ENCODE assay signal across 8 cellular contexts in genomic region chr5:154858251-154858971, GRCh38. TPM values are rescaled to one million over a fixed set of nuclear protein-coding genes. Genes with fewer than 3 reads are reported as not detected.
DNase-seq lines count a peak whose midpoint lies in the region; ATAC-seq and TF ChIP-seq lines count a peak whose summit lies in the region.

CNOT8 (plus strand) TSS chr5:154858627; CDS start chr5:154863279, 4,652 bp downstream.

- ATAC-seq in GM18909 (IDR thresholded peaks at IDR 0.05; ENCODE audit: poor library complexity, unreplicated experiment) (peak; percentile 83), HG03175 (IDR thresholded peaks at IDR 0.05; ENCODE audit: unreplicated experiment) (peak; percentile 82), WTC11 (peak; percentile 88)

- H3K4me3 ChIP-seq in AG04450 (ENCODE audit: low read depth, low read length) (peak within 1 kb of the TSS; percentile 82), cardiac fibroblast (replicated peaks in 1 of 2; ENCODE audit: low read depth in 2 of 2, low read length in 2 of 2) (peak within 1 kb of the TSS; percentile 62 to 69), spleen (peak within 1 kb of the TSS; percentile 45 to 88 (median 62))

- H3K9me3 ChIP-seq in AG04450 (ENCODE audit: control insufficient read depth, insufficient read depth, low read length) = no peaks in the 10 kb centered on the region
- no peaks in the 10 kb centered on the region for H3K9me3 ChIP-seq in spleen

- peaks cover 27 to 55% (median 51%) of the 10 kb centered on the region in 6 donors for H3K4me1 ChIP-seq in spleen

- POLR2A ChIA-PET in AG04450 (lab: Yijun Ruan, JAX) (interaction anchor here (0.7 to 1.0 kb wide), 4 partner anchors 9 to 601 kb away, joined by 3 to 5 read pairs (median 3); partner anchors contain the start of gene GEMIN5), WTC11 (lab: Charles Lee) (interaction anchor here (0.6 to 0.7 kb wide), 5 partner anchors 10 to 373 kb away, joined by 3 to 4 read pairs (median 3); no protein-coding TSS in a partner anchor)

- peaks cover 28% of the 10 kb centered on the region for H3K4me1 Mint-ChIP-seq in WTC11
- H3K4me1 Mint-ChIP-seq in immature natural killer cell = peaks cover 52 to 56% of the 10 kb centered on the region in 2 donors

- peak; percentile 25 to 97 (median 62) for TF ChIP-seq POLR2A in spleen (IDR thresholded peaks at IDR 0.05)

- H3K27ac ChIP-seq in AG04450 (ENCODE audit: low read depth, low read length) = peak within 1 kb of the TSS; percentile 99
- peak within 1 kb of the TSS; percentile 92 to 100 (median 98) for H3K27ac ChIP-seq in spleen

- H3K36me3 Mint-ChIP-seq in WTC11 (peaks cover 13% of the 10 kb centered on the region), immature natural killer cell (peaks cover 0 to 5% (median 0%) of the 10 kb centered on the region in 3 donors)

- intact Hi-C loops in spleen (cut with DNase I; ENCODE audit: low total_unique reads) = no loop called here

- DNase-seq in AG04450 (ENCODE audit: low read depth, low spot score) = peak; percentile 96
- DNase-seq in NCI-H226 = peak; percentile 96
- peak; percentile 97 for DNase-seq in WTC11 (ENCODE audit: low spot score)
- peak; percentile 98 to 99 for DNase-seq in cardiac fibroblast (ENCODE audit: low read depth in 2 of 2)
- DNase-seq in immature natural killer cell = peak; percentile 98
- peak; percentile 100 for DNase-seq in spleen

- CTCF ChIA-PET in AG04450 (lab: Charles Lee) = interaction anchor here (0.6 kb wide), 1 partner anchor 890 kb away, joined by 4 read pairs; no protein-coding TSS in a partner anchor
- CTCF ChIA-PET in WTC11 (lab: Charles Lee) = interaction anchor here (0.6 to 1.5 kb wide), 5 partner anchors 10 to 337 kb away, joined by 3 to 5 read pairs (median 3); no protein-coding TSS in a partner anchor

- H3K27ac Mint-ChIP-seq in WTC11 (peak within 1 kb of the TSS; percentile 100), immature natural killer cell (peak within 1 kb of the TSS; percentile 92 to 97 (median 94))

- H3K27me3 Mint-ChIP-seq in WTC11 (ENCODE audit: low read depth) (no peaks in the 10 kb centered on the region), immature natural killer cell (ENCODE audit: low read depth in 3 of 3) (peaks cover 8 to 16% (median 10%) of the 10 kb centered on the region in 3 donors)

- H3K9me3 Mint-ChIP-seq in WTC11 = no peaks in the 10 kb centered on the region
- H3K9me3 Mint-ChIP-seq in immature natural killer cell = no peaks in the 10 kb centered on the region

- H3K27me3 ChIP-seq in AG04450 (ENCODE audit: control insufficient read depth, insufficient read depth, low read length) (no peaks in the 10 kb centered on the region), spleen (replicated peaks in 1 of 7) (no peaks in the 10 kb centered on the region)

- H3K4me3 Mint-ChIP-seq in WTC11 (peak within 1 kb of the TSS; percentile 92), immature natural killer cell (peak within 1 kb of the TSS; percentile 87 to 99 (median 96))

- WGBS in spleen, 5 donors = 0 to 1% (median 0%) methylated on average over 35 to 66 of the region's 66 CpGs

- no peak for TF ChIP-seq CTCF in AG04450 (IDR thresholded peaks at IDR 0.05; ENCODE audit: low read depth, low read length)
- no peak for TF ChIP-seq CTCF in WTC11 (IDR thresholded peaks at IDR 0.05)
- no peak for TF ChIP-seq CTCF in cardiac fibroblast (IDR thresholded peaks at IDR 0.05; ENCODE audit: low read depth, low read length)
- peak in 1 of 11 experiments; percentile 15 for TF ChIP-seq CTCF in spleen (IDR thresholded peaks at IDR 0.05 in 8 of 11, conservative IDR thresholded peaks at IDR 0.05 in 3 of 11)

- H3K36me3 ChIP-seq in spleen = peaks cover 0 to 4% (median 2%) of the 10 kb centered on the region in 6 donors

TF ChIP-seq in WTC11, 78 proteins besides CTCF, POLR2A, EP300 and RAD21 (continues in another document):
- TF ChIP-seq TEAD1 (CRISPR knock-in tag; IDR thresholded peaks at IDR 0.05) (peak; percentile 95), ZBTB43 (CRISPR knock-in tag; IDR thresholded peaks at IDR 0.05) (0 out of 2 replicates have a peak, but pooled peaks have one; percentile 22), E2F1 (CRISPR knock-in tag; IDR thresholded peaks at IDR 0.05) (0 out of 2 replicates have a peak, but pooled peaks have one; percentile 60), HMGA2 (CRISPR knock-in tag; IDR thresholded peaks at IDR 0.05) (peak; percentile 30; the same call in 1 of the 2 replicates), RELA (CRISPR knock-in tag; IDR thresholded peaks at IDR 0.05; ENCODE audit: borderline replicate concordance) (no peak), USF1 (CRISPR knock-in tag; IDR thresholded peaks at IDR 0.05) (peak; percentile 59), PRRX2 (CRISPR knock-in tag; IDR thresholded peaks at IDR 0.05) (no peak), SMAD3 (CRISPR knock-in tag; IDR thresholded peaks at IDR 0.05; ENCODE audit: borderline replicate concordance) (peak; percentile 31; the same call in 1 of the 2 replicates), FOXP1 (CRISPR knock-in tag; IDR thresholded peaks at IDR 0.05; ENCODE audit: borderline replicate concordance) (peak; percentile 65; the same call in 1 of the 2 replicates), FOXK1 (CRISPR knock-in tag; IDR thresholded peaks at IDR 0.05) (peak; percentile 87), NR3C1 (CRISPR knock-in tag; conservative IDR thresholded peaks at IDR 0.05; ENCODE audit: low read depth) (no peak), CREB1 (CRISPR knock-in tag; IDR thresholded peaks at IDR 0.05) (no peak), USF2 (CRISPR knock-in tag; IDR thresholded peaks at IDR 0.05) (0 out of 2 replicates have a peak, but pooled peaks have one; percentile 40), GABPB1 (CRISPR knock-in tag; IDR thresholded peaks at IDR 0.05) (peak; percentile 66), SOX15 (CRISPR knock-in tag; IDR thresholded peaks at IDR 0.05) (no peak), CREM (CRISPR knock-in tag; IDR thresholded peaks at IDR 0.05) (0 out of 2 replicates have a peak, but pooled peaks have one; percentile 26), HMGXB4 (CRISPR knock-in tag; IDR thresholded peaks at IDR 0.05) (peak; percentile 57; the same call in 1 of the 2 replicates)
- TF ChIP-seq, protein P1, sequence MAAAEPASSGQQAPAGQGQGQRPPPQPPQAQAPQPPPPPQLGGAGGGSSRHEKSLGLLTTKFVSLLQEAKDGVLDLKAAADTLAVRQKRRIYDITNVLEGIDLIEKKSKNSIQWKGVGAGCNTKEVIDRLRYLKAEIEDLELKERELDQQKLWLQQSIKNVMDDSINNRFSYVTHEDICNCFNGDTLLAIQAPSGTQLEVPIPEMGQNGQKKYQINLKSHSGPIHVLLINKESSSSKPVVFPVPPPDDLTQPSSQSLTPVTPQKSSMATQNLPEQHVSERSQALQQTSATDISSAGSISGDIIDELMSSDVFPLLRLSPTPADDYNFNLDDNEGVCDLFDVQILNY (CRISPR knock-in tag; IDR thresholded peaks at IDR 0.05) = peak; percentile 85

RNA-seq across cellular contexts. Expression of gene CNOT8, which starts in this region (rescaled TPM):
- polyA plus RNA-seq in AG04450 (2011; rRNA removed) = 41.0 and 51.8 TPM in 2 replicates
- 30.5 and 31.3 TPM in 2 replicates for polyA minus RNA-seq in AG04450 (2011; rRNA and poly(A)+ RNA removed)
- total RNA-seq in WTC11 (2021) = 51.7 to 58.6 TPM (median 54.4 TPM) in 3 replicates
- polyA plus RNA-seq in immature natural killer cell = 100 to 1,000 TPM; 145 to 212 (median 153) TPM
- total RNA-seq in spleen = 10 to 100 TPM; 63.3 to 93.5 (median 69.6) TPM
- polyA plus RNA-seq in spleen = 10 to 100 TPM; 46.3 to 60.0 (median 48.5) TPM

Comparison
In these comparisons a context has a peak if more than half of its experiments do, and no peak if none do; other contexts are left out.
1. Peak in every context shown above with its lines: DNase-seq, ATAC-seq, H3K4me3 ChIP-seq and H3K27ac ChIP-seq.